Comparison of ENCODE assay signal across 11 cellular contexts in genomic region chr20:1718604-1719384, GRCh38.
DNase-seq lines count a peak whose midpoint lies in the region; TF ChIP-seq lines count a peak whose summit lies in the region.
"Had no signal": no experiment of that assay in that cellular context is flagged by ENCODE, and none has a peak within 500 bp of the region (broad histone marks: within the 10 kb centered on the region; RNA-seq: fewer than 3 reads in every experiment).

No MANE protein-coding gene starts in this region.

- H3K27ac ChIP-seq in sigmoid colon = no peak overlapping the region
- H3K27ac ChIP-seq in Karpas-422 (ENCODE audit: low read length) = no peak overlapping the region

- H3K36me3 ChIP-seq in sigmoid colon = no peaks in the 10 kb centered on the region
- no peaks in the 10 kb centered on the region for H3K36me3 ChIP-seq in Karpas-422 (ENCODE audit: insufficient read depth, low read length)

- H3K4me3 ChIP-seq in fibroblast of mammary gland (ENCODE audit: control insufficient read depth, low read depth, low read length) = no peak overlapping the region
- H3K4me3 ChIP-seq in sigmoid colon = no peak overlapping the region
- H3K4me3 ChIP-seq in Karpas-422 (ENCODE audit: low read length) = no peak overlapping the region

- TF ChIP-seq CTCF in fibroblast of mammary gland (conservative IDR thresholded peaks at IDR 0.05; ENCODE audit: control insufficient read depth, insufficient read depth, low read depth, low read length) (no peak), sigmoid colon (IDR thresholded peaks at IDR 0.05) (no peak)

- no peak overlapping the region for H3K9ac ChIP-seq in Karpas-422 (ENCODE audit: low read length)

- no peaks in the 10 kb centered on the region for H3K9me2 ChIP-seq in Karpas-422 (replicated peaks; ENCODE audit: insufficient read depth, low read length)

- no peaks in the 10 kb centered on the region for H3K4me1 ChIP-seq in sigmoid colon
- H3K4me1 ChIP-seq in Karpas-422 (ENCODE audit: low read length) = no peaks in the 10 kb centered on the region

- H3K4me2 ChIP-seq in Karpas-422 (ENCODE audit: low read depth, low read length, poor library complexity, severe bottlenecking) = no peak overlapping the region

- H4K20me1 ChIP-seq in Karpas-422 (ENCODE audit: insufficient read depth, low read depth, low read length) = no peaks in the 10 kb centered on the region

- H2AFZ ChIP-seq in Karpas-422 (ENCODE audit: low read length) = no peak overlapping the region

- peaks cover 0 to under 1% (median 0%) of the 10 kb centered on the region in 4 donors for H3K9me3 ChIP-seq in sigmoid colon
- H3K9me3 ChIP-seq in Karpas-422 (ENCODE audit: low read length) = no peaks in the 10 kb centered on the region

- H3K27me3 ChIP-seq in sigmoid colon = no peaks in the 10 kb centered on the region
- no peaks in the 10 kb centered on the region for H3K27me3 ChIP-seq in Karpas-422 (ENCODE audit: low read length)

- intact Hi-C loops in sigmoid colon (cut with DNase I) = no loop called here

- peak; percentile 84 for DNase-seq in GM03348 (ENCODE audit: low spot score)
- peak; percentile 37 for DNase-seq in RKO (ENCODE audit: low spot score)
- peak; percentile 98 for DNase-seq in fibroblast of mammary gland (ENCODE audit: low read depth)
- peak; percentile 80 for DNase-seq in sigmoid colon
- DNase-seq in effector CD8-positive, alpha-beta T cell (lab: John Stamatoyannopoulos, UW) = no peak
- no peak for DNase-seq in Karpas-422
- DNase-seq in NCI-H82 (lab: John Stamatoyannopoulos, UW) = no peak
- no peak for DNase-seq in NCI-H774 (lab: John Stamatoyannopoulos, UW)
- DNase-seq: naive thymus-derived CD8-positive, alpha-beta T cell; NCI-H1436 treated with DMSO at 0.1 percent for 48 hours; small intestine had no signal

- TF ChIP-seq EP300 in sigmoid colon (IDR thresholded peaks at IDR 0.05) = no peak

- 77 to 80% methylated on average over 8 of the region's 8 CpGs for WGBS in sigmoid colon, 2 donors

- TF ChIP-seq POLR2A in sigmoid colon (IDR thresholded peaks at IDR 0.05) = no peak

- no peaks in the 10 kb centered on the region for H3K79me2 ChIP-seq in Karpas-422 (ENCODE audit: low read length)

Comparison
In these comparisons a context has a peak if more than half of its experiments do, and no peak if none do; other contexts are left out.
1. DNase-seq: peak in GM03348 (single experiment), RKO (single experiment), fibroblast of mammary gland (single experiment) and sigmoid colon (single experiment); none in effector CD8-positive, alpha-beta T cell (single experiment), Karpas-422 (single experiment), NCI-H82 (single experiment) and NCI-H774 (single experiment).